20 cellular contexts compared by ENCODE assay signal in the genomic region with DNA sequence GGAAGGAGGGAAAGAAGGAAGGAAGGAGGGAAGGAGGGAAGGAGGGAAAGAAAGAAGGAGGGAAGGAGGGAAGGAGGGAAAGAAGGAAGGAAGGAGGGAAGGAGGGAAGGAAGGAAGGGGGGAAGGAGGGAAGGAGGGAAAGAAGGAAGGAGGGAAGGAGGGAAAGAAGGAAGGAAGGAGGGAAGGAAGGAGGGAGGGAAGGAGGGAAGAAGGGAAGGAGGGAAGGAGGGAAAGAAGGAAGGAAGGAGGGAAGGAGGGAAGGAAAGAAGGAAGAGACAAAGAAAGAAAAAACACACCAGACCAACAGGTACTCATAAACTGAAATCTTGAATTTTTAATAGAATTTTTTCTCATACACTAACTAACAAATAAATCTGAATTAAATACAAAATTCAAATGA. TPM values are rescaled to one million over a fixed set of nuclear protein-coding genes. Genes with fewer than 3 reads are reported as not detected.
"Had no signal": no experiment of that assay in that cellular context is flagged by ENCODE, and none has a peak within 500 bp of the region (broad histone marks: within the 10 kb centered on the region; RNA-seq: fewer than 3 reads in every experiment).

No MANE protein-coding gene starts in this region.

RNA-seq across cellular contexts. Expression of a gene that starts 11.4 kb away (rescaled TPM):
- total RNA-seq: colonic mucosa, dermis microvascular lymphatic vessel endothelial cell, endodermal cell, esophagus mucosa, esophagus squamous epithelium, gastrocnemius medialis, glomerular endothelial cell, heart right ventricle, kidney epithelial cell, left cardiac atrium, left lung, left ventricle myocardium superior, lower leg skin, lower lobe of right lung, lung microvascular endothelial cell, mesenteric fat pad, mesothelial cell of epicardium, mucosa of descending colon, myocyte had no signal
- polyA plus RNA-seq: heart right ventricle, keratinocyte had no signal

RNA-seq across cellular contexts. Expression of a gene that starts 23.2 kb away (rescaled TPM):
- total RNA-seq: colonic mucosa, dermis microvascular lymphatic vessel endothelial cell, endodermal cell, esophagus mucosa, esophagus squamous epithelium, gastrocnemius medialis, glomerular endothelial cell, heart right ventricle, kidney epithelial cell, left cardiac atrium, left lung, left ventricle myocardium superior, lower leg skin, lower lobe of right lung, lung microvascular endothelial cell, mesenteric fat pad, mesothelial cell of epicardium, mucosa of descending colon, myocyte had no signal
- polyA plus RNA-seq: heart right ventricle, keratinocyte had no signal

RNA-seq across cellular contexts. Expression of a gene that starts 30.8 kb away (rescaled TPM):
- total RNA-seq: colonic mucosa, dermis microvascular lymphatic vessel endothelial cell, endodermal cell, esophagus mucosa, esophagus squamous epithelium, gastrocnemius medialis, glomerular endothelial cell, heart right ventricle, kidney epithelial cell, left cardiac atrium, left lung, left ventricle myocardium superior, lower leg skin, lower lobe of right lung, lung microvascular endothelial cell, mesenteric fat pad, mesothelial cell of epicardium, mucosa of descending colon, myocyte had no signal
- polyA plus RNA-seq: heart right ventricle, keratinocyte had no signal

RNA-seq across cellular contexts. Expression of a gene that starts 48.4 kb away (rescaled TPM):
- total RNA-seq: colonic mucosa, dermis microvascular lymphatic vessel endothelial cell, endodermal cell, esophagus mucosa, esophagus squamous epithelium, gastrocnemius medialis, glomerular endothelial cell, heart right ventricle, kidney epithelial cell, left cardiac atrium, left lung, left ventricle myocardium superior, lower leg skin, lower lobe of right lung, lung microvascular endothelial cell, mesenteric fat pad, mesothelial cell of epicardium, mucosa of descending colon, myocyte had no signal
- polyA plus RNA-seq: heart right ventricle, keratinocyte had no signal

RNA-seq across cellular contexts. Expression of a gene that starts 58.1 kb away (rescaled TPM):
- total RNA-seq: colonic mucosa, dermis microvascular lymphatic vessel endothelial cell, endodermal cell, esophagus mucosa, esophagus squamous epithelium, gastrocnemius medialis, glomerular endothelial cell, heart right ventricle, kidney epithelial cell, left cardiac atrium, left lung, left ventricle myocardium superior, lower leg skin, lower lobe of right lung, lung microvascular endothelial cell, mesenteric fat pad, mesothelial cell of epicardium, mucosa of descending colon, myocyte had no signal
- polyA plus RNA-seq: heart right ventricle, keratinocyte had no signal
